In the genomic region with DNA sequence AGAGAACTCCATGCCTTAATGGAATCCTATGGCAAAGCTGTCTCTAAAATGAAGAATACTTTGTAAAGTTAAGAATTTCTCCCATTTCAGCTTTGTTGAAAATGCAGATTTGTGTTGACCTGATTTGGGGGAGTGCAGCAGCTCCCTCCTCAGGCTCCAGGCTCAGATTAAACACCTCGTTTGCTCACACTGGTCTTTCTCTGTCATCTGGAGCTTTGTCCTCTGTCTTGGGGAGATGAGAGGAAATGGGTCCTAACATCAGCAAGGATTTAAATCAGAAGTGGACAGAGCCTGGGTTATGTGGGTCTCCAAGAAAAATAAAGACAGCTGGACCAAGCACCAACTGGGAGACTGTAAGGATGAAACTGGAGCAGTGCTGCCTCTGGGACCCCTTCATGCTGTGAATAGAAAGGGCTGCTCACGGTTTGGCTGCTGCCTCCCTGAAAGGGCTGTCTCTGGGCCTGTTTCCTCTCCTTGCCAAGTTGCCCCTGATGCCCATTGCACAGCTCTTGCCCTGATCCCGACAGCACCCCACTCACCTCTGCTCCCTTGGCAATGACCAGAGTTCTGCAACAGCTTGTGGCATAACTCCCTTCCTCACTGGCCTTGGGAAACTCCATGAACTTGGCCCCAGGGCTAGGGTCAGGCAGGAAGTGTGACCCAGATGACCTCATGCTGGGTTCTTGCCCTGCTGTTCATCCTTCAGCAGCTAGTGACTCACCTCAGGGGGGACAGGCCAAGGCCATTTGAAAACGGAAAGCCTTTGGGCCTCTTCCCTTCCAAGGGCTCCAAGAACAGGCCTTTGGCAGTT, we compare ENCODE assay signal across 1 cellular context.
TF ChIP-seq lines count a peak whose summit lies in the region.

No MANE protein-coding gene starts in this region.

TF ChIP-seq in HepG2, 621 proteins besides CTCF, POLR2A, EP300 and RAD21 (continued from another document):
- TF ChIP-seq ADNP (CRISPR knock-in tag; IDR thresholded peaks at IDR 0.05) (no peak), XRCC5 (optimal IDR thresholded peaks at IDR 0.05; ENCODE audit: low read length) (no peak), HDAC2 (CRISPR knock-in tag; IDR thresholded peaks at IDR 0.05) (no peak), ZNF24 (IDR thresholded peaks at IDR 0.05) (no peak), NR2F1 (CRISPR knock-in tag; IDR thresholded peaks at IDR 0.05) (peak; percentile 61 to 73; a peak in 3 of 4 replicates), RARA (CRISPR knock-in tag; IDR thresholded peaks at IDR 0.05) (peak; percentile 70), SAFB2 (CRISPR knock-in tag; IDR thresholded peaks at IDR 0.05; ENCODE audit: borderline replicate concordance, low read depth) (no peak), NFKBIZ (CRISPR knock-in tag; IDR thresholded peaks at IDR 0.05) (no peak), CREM (IDR thresholded peaks at IDR 0.05) (no peak), CREM (CRISPR knock-in tag; IDR thresholded peaks at IDR 0.05) (no peak), NR2F2 (IDR thresholded peaks at IDR 0.05; ENCODE audit: borderline replicate concordance, low read depth) (peak; percentile 24; the same call in 1 of the 2 replicates), DPF2 (CRISPR knock-in tag; IDR thresholded peaks at IDR 0.05; ENCODE audit: borderline replicate concordance, low read depth) (no peak), RXRB (CRISPR knock-in tag; IDR thresholded peaks at IDR 0.05; ENCODE audit: borderline replicate concordance) (no peak), RXRA (CRISPR knock-in tag; IDR thresholded peaks at IDR 0.05) (peak; percentile 48; the same call in 1 of the 2 replicates), HNRNPL (IDR thresholded peaks at IDR 0.05; ENCODE audit: low read depth, low read length) (no peak)
- TF ChIP-seq, protein P1, sequence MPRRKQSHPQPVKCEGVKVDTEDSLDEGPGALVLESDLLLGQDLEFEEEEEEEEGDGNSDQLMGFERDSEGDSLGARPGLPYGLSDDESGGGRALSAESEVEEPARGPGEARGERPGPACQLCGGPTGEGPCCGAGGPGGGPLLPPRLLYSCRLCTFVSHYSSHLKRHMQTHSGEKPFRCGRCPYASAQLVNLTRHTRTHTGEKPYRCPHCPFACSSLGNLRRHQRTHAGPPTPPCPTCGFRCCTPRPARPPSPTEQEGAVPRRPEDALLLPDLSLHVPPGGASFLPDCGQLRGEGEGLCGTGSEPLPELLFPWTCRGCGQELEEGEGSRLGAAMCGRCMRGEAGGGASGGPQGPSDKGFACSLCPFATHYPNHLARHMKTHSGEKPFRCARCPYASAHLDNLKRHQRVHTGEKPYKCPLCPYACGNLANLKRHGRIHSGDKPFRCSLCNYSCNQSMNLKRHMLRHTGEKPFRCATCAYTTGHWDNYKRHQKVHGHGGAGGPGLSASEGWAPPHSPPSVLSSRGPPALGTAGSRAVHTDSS (CRISPR knock-in tag; conservative IDR thresholded peaks at IDR 0.05): no peak
- TF ChIP-seq, protein P2, sequence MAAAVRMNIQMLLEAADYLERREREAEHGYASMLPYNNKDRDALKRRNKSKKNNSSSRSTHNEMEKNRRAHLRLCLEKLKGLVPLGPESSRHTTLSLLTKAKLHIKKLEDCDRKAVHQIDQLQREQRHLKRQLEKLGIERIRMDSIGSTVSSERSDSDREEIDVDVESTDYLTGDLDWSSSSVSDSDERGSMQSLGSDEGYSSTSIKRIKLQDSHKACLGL (CRISPR knock-in tag; IDR thresholded peaks at IDR 0.05): no peak
- TF ChIP-seq, protein P3, sequence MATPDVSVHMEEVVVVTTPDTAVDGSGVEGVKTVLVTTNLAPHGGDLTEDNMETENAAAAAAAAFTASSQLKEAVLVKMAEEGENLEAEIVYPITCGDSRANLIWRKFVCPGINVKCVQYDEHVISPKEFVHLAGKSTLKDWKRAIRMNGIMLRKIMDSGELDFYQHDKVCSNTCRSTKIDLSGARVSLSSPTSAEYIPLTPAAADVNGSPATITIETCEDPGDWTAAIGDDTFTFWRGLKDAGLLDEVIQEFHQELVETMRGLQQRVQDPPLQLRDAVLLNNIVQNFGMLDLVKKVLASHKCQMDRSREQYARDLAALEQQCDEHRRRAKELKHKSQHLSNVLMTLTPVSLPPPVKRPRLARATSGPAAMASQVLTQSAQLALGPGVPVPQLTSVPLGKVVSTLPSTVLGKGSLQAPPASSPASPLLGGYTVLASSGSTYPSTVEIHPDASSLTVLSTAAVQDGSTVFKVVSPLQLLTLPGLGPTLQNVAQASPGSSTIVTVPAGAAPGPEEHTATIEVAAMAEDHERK (CRISPR knock-in tag; IDR thresholded peaks at IDR 0.05; ENCODE audit: low read depth): no peak
- TF ChIP-seq, protein P4, sequence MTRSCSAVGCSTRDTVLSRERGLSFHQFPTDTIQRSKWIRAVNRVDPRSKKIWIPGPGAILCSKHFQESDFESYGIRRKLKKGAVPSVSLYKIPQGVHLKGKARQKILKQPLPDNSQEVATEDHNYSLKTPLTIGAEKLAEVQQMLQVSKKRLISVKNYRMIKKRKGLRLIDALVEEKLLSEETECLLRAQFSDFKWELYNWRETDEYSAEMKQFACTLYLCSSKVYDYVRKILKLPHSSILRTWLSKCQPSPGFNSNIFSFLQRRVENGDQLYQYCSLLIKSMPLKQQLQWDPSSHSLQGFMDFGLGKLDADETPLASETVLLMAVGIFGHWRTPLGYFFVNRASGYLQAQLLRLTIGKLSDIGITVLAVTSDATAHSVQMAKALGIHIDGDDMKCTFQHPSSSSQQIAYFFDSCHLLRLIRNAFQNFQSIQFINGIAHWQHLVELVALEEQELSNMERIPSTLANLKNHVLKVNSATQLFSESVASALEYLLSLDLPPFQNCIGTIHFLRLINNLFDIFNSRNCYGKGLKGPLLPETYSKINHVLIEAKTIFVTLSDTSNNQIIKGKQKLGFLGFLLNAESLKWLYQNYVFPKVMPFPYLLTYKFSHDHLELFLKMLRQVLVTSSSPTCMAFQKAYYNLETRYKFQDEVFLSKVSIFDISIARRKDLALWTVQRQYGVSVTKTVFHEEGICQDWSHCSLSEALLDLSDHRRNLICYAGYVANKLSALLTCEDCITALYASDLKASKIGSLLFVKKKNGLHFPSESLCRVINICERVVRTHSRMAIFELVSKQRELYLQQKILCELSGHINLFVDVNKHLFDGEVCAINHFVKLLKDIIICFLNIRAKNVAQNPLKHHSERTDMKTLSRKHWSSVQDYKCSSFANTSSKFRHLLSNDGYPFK (CRISPR knock-in tag; IDR thresholded peaks at IDR 0.05; ENCODE audit: borderline replicate concordance): no peak
- TF ChIP-seq, protein P5, sequence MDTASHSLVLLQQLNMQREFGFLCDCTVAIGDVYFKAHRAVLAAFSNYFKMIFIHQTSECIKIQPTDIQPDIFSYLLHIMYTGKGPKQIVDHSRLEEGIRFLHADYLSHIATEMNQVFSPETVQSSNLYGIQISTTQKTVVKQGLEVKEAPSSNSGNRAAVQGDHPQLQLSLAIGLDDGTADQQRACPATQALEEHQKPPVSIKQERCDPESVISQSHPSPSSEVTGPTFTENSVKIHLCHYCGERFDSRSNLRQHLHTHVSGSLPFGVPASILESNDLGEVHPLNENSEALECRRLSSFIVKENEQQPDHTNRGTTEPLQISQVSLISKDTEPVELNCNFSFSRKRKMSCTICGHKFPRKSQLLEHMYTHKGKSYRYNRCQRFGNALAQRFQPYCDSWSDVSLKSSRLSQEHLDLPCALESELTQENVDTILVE (CRISPR knock-in tag; IDR thresholded peaks at IDR 0.05): no peak
